20 cellular contexts compared by ENCODE assay signal in genomic region chr4:87330761-87331160, GRCh38. TPM values are rescaled to one million over a fixed set of nuclear protein-coding genes. Genes with fewer than 3 reads are reported as not detected.
DNase-seq lines count a peak whose midpoint lies in the region; ATAC-seq, FAIRE-seq and TF ChIP-seq lines count a peak whose summit lies in the region.
"Had no signal": no experiment of that assay in that cellular context is flagged by ENCODE, and none has a peak within 500 bp of the region (broad histone marks: within the 10 kb centered on the region; RNA-seq: fewer than 3 reads in every experiment).

No MANE protein-coding gene starts in this region.

- H3K4me2 ChIP-seq in K562 (ENCODE audit: insufficient read depth, low read length): no peak overlapping the region

- H3K27ac ChIP-seq in HL-60 (replicated peaks) (0 out of 2 replicates have a peak overlapping the region, but pooled peaks have one; percentile 33), K562 (ENCODE audit: extremely low read depth, low read depth, low read length) (no peak overlapping the region)

- peak; percentile 7 for DNase-seq in NOMO-1 treated with DMSO at 0.1 percent for 48 hours (lab: John Stamatoyannopoulos, UW; ENCODE audit: unreplicated experiment)
- DNase-seq in NOMO-1 treated with dmso at 0.1 percent for 144 hours (lab: John Stamatoyannopoulos, UW; ENCODE audit: unreplicated experiment): no peak
- DNase-seq in HL-60 (ENCODE audit: low read depth in 1 of 2, low spot score in 1 of 2): peak in 1 of 2 experiments; percentile 52
- peak; percentile 8 for DNase-seq in MV-4-11 (lab: John Stamatoyannopoulos, UW)
- DNase-seq in K562 (ENCODE audit: extremely low read depth in 1 of 4, low spot score in 3 of 4): no peak
- DNase-seq in GM19239 (ENCODE audit: insufficient read length, low spot score): no peak
- no peak for DNase-seq in stimulated activated CD4-positive, alpha-beta T cell treated with anti-CD3 and anti-CD28 coated beads, Interleukin-2, amount 100 ng/mL, for 24 hours
- DNase-seq: C1 segment of cervical spinal cord; Caco-2; CD8-positive, alpha-beta T cell; DMS153; DND-41; GOT3 had no signal

- peaks cover 2% of the 10 kb centered on the region; the same call in 1 of the 3 replicates for H3K36me3 ChIP-seq in K562 (ENCODE audit: control insufficient read depth, insufficient read depth, low read length)

- no peak for TF ChIP-seq RAD21 in K562 (CRISPR knock-in tag; conservative IDR thresholded peaks at IDR 0.05 in 1 of 2, IDR thresholded peaks at IDR 0.05 in 1 of 2)

- POLR2A ChIA-PET in K562 (lab: Yijun Ruan, JAX): no interaction called here

- TF ChIP-seq CTCF in HL-60 (IDR thresholded peaks at IDR 0.05; ENCODE audit: insufficient read depth, low read length) (no peak), K562 (IDR thresholded peaks at IDR 0.05 in 2 of 3, conservative IDR thresholded peaks at IDR 0.05 in 1 of 3; ENCODE audit: insufficient read depth in 2 of 3, low read depth in 1 of 3, low read length in 3 of 3) (no peak)

- TF ChIP-seq EP300 in K562 (IDR thresholded peaks at IDR 0.05; ENCODE audit: low read length): no peak

- no peaks in the 10 kb centered on the region for H3K4me1 ChIP-seq in K562 (replicated peaks in 1 of 2; ENCODE audit: control insufficient read depth in 2 of 2, insufficient read depth in 2 of 2, low read length in 2 of 2)
- H3K4me1 ChIP-seq: Caco-2, HAP-1 had no signal

- H3K4me3 ChIP-seq in HL-60 (replicated peaks; ENCODE audit: insufficient read depth, low read length) (no peak overlapping the region), K562 (no peak overlapping the region)
- H3K4me3 ChIP-seq: HAP-1 had no signal

- in situ Hi-C loops in K562 (cut with MboI): no loop called here

- FAIRE-seq in K562 (lab: Jason Lieb, UNC) (no peak), GM19239 (lab: Jason Lieb, UNC) (no peak)
- FAIRE-seq: G401.6, GM12892, H54 had no signal

- H3K9me1 ChIP-seq in K562 (ENCODE audit: control insufficient read depth, insufficient read depth, low read length): no peaks in the 10 kb centered on the region

- intact Hi-C loops in K562 (cut with micrococcal nuclease): no loop called here

- CTCF ChIA-PET in K562 (lab: Yijun Ruan, JAX; ENCODE audit: low intra/inter-chr PET ratio): no interaction called here

- no peak for TF ChIP-seq POLR2A in K562 (conservative IDR thresholded peaks at IDR 0.05)

- H3K79me2 ChIP-seq in K562 (ENCODE audit: control insufficient read depth, insufficient read depth, low read length): no peaks in the 10 kb centered on the region

- no peaks in the 10 kb centered on the region; the same call in 1 of the 2 replicates for H3K9me3 ChIP-seq in K562 (replicated peaks; ENCODE audit: control insufficient read depth, insufficient read depth, low read depth, low read length)

- BruUV-seq in K562 (replicated peaks; lab: Mats Ljungman, UMichigan): no TSS peak

- H3K9ac ChIP-seq in K562 (ENCODE audit: insufficient read depth in 1 of 2, low read depth in 2 of 2, low read length in 2 of 2): no peak overlapping the region

- H2AFZ ChIP-seq in K562 (ENCODE audit: low read depth, low read length): no peak overlapping the region

- H3K27me3 ChIP-seq in HL-60 (ENCODE audit: insufficient read depth, poor library complexity, severe bottlenecking): no peaks in the 10 kb centered on the region
- H3K27me3 ChIP-seq in K562 (ENCODE audit: control insufficient read depth in 2 of 2, insufficient read depth in 2 of 2, low read length in 2 of 2): no peaks in the 10 kb centered on the region

- ATAC-seq in K562: no peak
- ATAC-seq: CD8-positive, alpha-beta T cell had no signal

- 31% methylated on average over 4 of the region's 4 CpGs for WGBS in K562 (ENCODE audit: insufficient coverage, low coverage, missing lambda C conversion rate)

- H4K20me1 ChIP-seq in K562 (replicated peaks; ENCODE audit: control insufficient read depth, insufficient read depth, low read length): no peaks in the 10 kb centered on the region

TF ChIP-seq in K562, 482 proteins besides CTCF, POLR2A, EP300 and RAD21 (continues in another document):
- TF ChIP-seq ZNF75A (CRISPR knock-in tag; IDR thresholded peaks at IDR 0.05): no peak

RNA-seq across cellular contexts. Expression of gene HSD17B13, which starts 8.1 kb away (rescaled TPM):
- 0.30 and 0.99 TPM in 2 replicates for total RNA-seq in K562 (2011; cell fraction: chromatin; rRNA removed; ENCODE audit: low replicate concordance)
- total RNA-seq in K562 (2011; cell fraction: nucleolus; rRNA removed): 0.17 and 0.26 TPM in 2 replicates
- 0.73 and 0.76 TPM in 2 replicates for total RNA-seq in K562 (2011; cell fraction: nucleoplasm; rRNA removed)
- 0.05 and 0.08 TPM in 2 replicates for total RNA-seq in K562 (2014; rRNA removed)
- total RNA-seq in K562 (2014; rRNA removed; fragmentation: Illumina TruSeq; extraction: Trizol): 0.29 and 0.35 TPM in 2 replicates
- total RNA-seq in K562 (2015; rRNA removed; fragmentation: Illumina TruSeq; extraction: Trizol): 0.15 and 0.29 TPM in 2 replicates
- 0.18 and 0.20 TPM in 2 replicates for total RNA-seq in K562 (2021)
- 0.36 and 0.57 TPM in 2 replicates for polyA plus RNA-seq in K562 (2011; rRNA removed)
- 0.06 and 0.22 TPM in 2 replicates for polyA plus RNA-seq in K562 (2011; cell fraction: cytosol; rRNA removed)
- 0.26 and 0.58 TPM in 2 replicates for polyA plus RNA-seq in K562 (2011; cell fraction: nucleus; rRNA removed)
- 0.07 and 0.19 TPM in 2 replicates for polyA plus RNA-seq in K562 (2012)
- polyA plus RNA-seq in K562 (2014; fragmentation: Illumina TruSeq; extraction: Trizol): 0.14 and 0.31 TPM in 2 replicates
- polyA plus RNA-seq in K562 (2014; fragmentation: Nextera tagmentation; extraction: Ambion mirVana): under 1 TPM; 0.10 to 0.14 TPM
- 0.22 and 0.33 TPM in 2 replicates for polyA plus RNA-seq in K562 (2014; rRNA removed)
- polyA minus RNA-seq in K562 (2011; rRNA and poly(A)+ RNA removed): 0.49 and 0.60 TPM in 2 replicates
- polyA minus RNA-seq in K562 (2011; cell fraction: cytosol; rRNA and poly(A)+ RNA removed): not detected in 2 replicates
- 0.27 and 0.33 TPM in 2 replicates for polyA minus RNA-seq in K562 (2011; cell fraction: nucleus; rRNA and poly(A)+ RNA removed)
- total RNA-seq: A172, A673 had no signal
- polyA plus RNA-seq: BJ had no signal

Comparison
In these comparisons a context has a peak if more than half of its experiments do, and no peak if none do; other contexts are left out.
1. DNase-seq: peak in NOMO-1 treated with DMSO at 0.1 percent for 48 hours (single experiment) and MV-4-11 (single experiment); none in NOMO-1 treated with dmso at 0.1 percent for 144 hours (single experiment), K562 (0 of 4), GM19239 (single experiment) and stimulated activated CD4-positive, alpha-beta T cell treated with anti-CD3 and anti-CD28 coated beads, Interleukin-2, amount 100 ng/mL, for 24 hours (0 of 2).